In the genomic region with DNA sequence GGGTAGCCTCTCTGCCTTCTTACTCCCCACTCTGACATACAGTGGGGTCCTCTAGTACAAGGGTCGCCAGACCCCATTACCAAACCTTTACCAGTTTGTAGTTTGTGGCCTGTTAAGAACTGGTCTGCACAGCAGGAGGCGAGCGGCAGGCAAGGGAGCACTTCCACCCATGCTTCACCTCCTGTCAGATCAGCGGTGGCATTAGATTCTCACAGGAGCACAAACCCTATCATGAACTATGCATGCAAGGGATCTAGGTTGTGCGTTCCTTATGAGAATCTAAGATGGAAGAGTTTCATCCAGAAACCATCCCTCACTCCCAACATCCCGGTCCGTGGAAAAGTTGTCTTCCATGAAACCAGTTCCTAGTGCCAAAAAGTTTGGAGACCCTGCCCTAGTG, we compare ENCODE assay signal across 19 cellular contexts.
DNase-seq lines count a peak whose midpoint lies in the region; ATAC-seq and TF ChIP-seq lines count a peak whose summit lies in the region.
"Had no signal": no experiment of that assay in that cellular context is flagged by ENCODE, and none has a peak within 500 bp of the region (broad histone marks: within the 10 kb centered on the region; RNA-seq: fewer than 3 reads in every experiment).

No MANE protein-coding gene starts in this region.

- H3K9me3 Mint-ChIP-seq in GM23338, result peaks cover 14% of the 10 kb centered on the region; the same call in 2 of the 3 replicates
- H3K9me3 Mint-ChIP-seq: CD8-positive, alpha-beta T cell had no signal

- H3K36me3 ChIP-seq in SK-N-SH (replicated peaks in 1 of 2; ENCODE audit: control insufficient read depth in 1 of 2, insufficient read depth in 2 of 2, low read length in 1 of 2), result peaks cover 9 to 12% of the 10 kb centered on the region in 2 experiments
- no peaks in the 10 kb centered on the region for H3K36me3 ChIP-seq in GM23338 (ENCODE audit: insufficient read depth)
- no peaks in the 10 kb centered on the region; the same call in 1 of the 2 replicates for H3K36me3 ChIP-seq in Panc1 (ENCODE audit: control insufficient read depth, insufficient read depth, low read length)
- H3K36me3 ChIP-seq: BLaER1 had no signal

- no peak for TF ChIP-seq RAD21 in SK-N-SH (IDR thresholded peaks at IDR 0.05; ENCODE audit: low read length)

- BruUV-seq in Panc1 (replicated peaks; lab: Mats Ljungman, UMichigan), result no TSS peak

- CTCF ChIA-PET in SK-N-SH (lab: Yijun Ruan, JAX), result no interaction called here
- CTCF ChIA-PET in Panc1 (lab: Charles Lee), result no interaction called here

- peak overlapping the region; percentile 36; the same call in 1 of the 2 replicates for H3K27ac Mint-ChIP-seq in GM23338
- H3K27ac Mint-ChIP-seq: B cell; CD4-positive, CD25-positive, alpha-beta regulatory T cell; CD8-positive, alpha-beta T cell; HFFc6 had no signal

- H4K20me1 ChIP-seq in SK-N-SH (ENCODE audit: insufficient read depth), result no peaks in the 10 kb centered on the region; the same call in 1 of the 2 replicates
- no peaks in the 10 kb centered on the region for H4K20me1 ChIP-seq in GM23338 (replicated peaks; ENCODE audit: insufficient read depth)
- H4K20me1 ChIP-seq: BLaER1 had no signal

- H3K4me2 ChIP-seq in SK-N-SH (no peak overlapping the region), GM23338 (no peak overlapping the region)
- H3K4me2 ChIP-seq: BLaER1 had no signal

- TF ChIP-seq CTCF in SK-N-SH (IDR thresholded peaks at IDR 0.05), result no peak
- TF ChIP-seq CTCF in GM23338 (conservative IDR thresholded peaks at IDR 0.05; ENCODE audit: low read depth in 2 of 2), result no peak
- TF ChIP-seq CTCF in Panc1 (IDR thresholded peaks at IDR 0.05), result no peak
- TF ChIP-seq CTCF in lower leg skin (IDR thresholded peaks at IDR 0.05), result no peak

- no peaks in the 10 kb centered on the region for H3K4me1 Mint-ChIP-seq in GM23338
- H3K4me1 Mint-ChIP-seq: B cell; CD4-positive, CD25-positive, alpha-beta regulatory T cell had no signal

- peaks cover 0 to 11% of the 10 kb centered on the region in 2 experiments; a peak in 2 of 4 replicates for H3K4me1 ChIP-seq in SK-N-SH (ENCODE audit: control insufficient read depth in 1 of 2, insufficient read depth in 2 of 2, low read depth in 1 of 2, low read length in 1 of 2)
- H3K4me1 ChIP-seq in GM23338 (ENCODE audit: insufficient read depth), result no peaks in the 10 kb centered on the region
- peaks cover 7% of the 10 kb centered on the region for H3K4me1 ChIP-seq in Panc1 (ENCODE audit: control insufficient read depth, insufficient read depth, low read length)
- H3K4me1 ChIP-seq: BLaER1 had no signal

- H3K27ac ChIP-seq in SK-N-SH (ENCODE audit: low read depth in 2 of 2, low read length in 1 of 2) (no peak overlapping the region), GM23338 (ENCODE audit: low read depth) (no peak overlapping the region), Panc1 (ENCODE audit: low read length) (peak overlapping the region; percentile 39; the same call in 1 of the 2 replicates)
- H3K27ac ChIP-seq: 22Rv1, BLaER1, C4-2B had no signal

- H3K36me3 Mint-ChIP-seq in GM23338 (ENCODE audit: low read depth), result peaks cover 5% of the 10 kb centered on the region; the same call in 2 of the 3 replicates
- H3K36me3 Mint-ChIP-seq: CD4-positive, CD25-positive, alpha-beta regulatory T cell; CD8-positive, alpha-beta T cell had no signal

- 43% methylated on average over 7 of the region's 7 CpGs for WGBS in SK-N-SH (ENCODE audit: low lambda C conversion rate)
- WGBS in lower leg skin, 2 donors, result 95 to 96% methylated on average over 7 of the region's 7 CpGs

- POLR2A ChIA-PET in SK-N-SH (lab: Yijun Ruan, JAX) (no interaction called here), Panc1 (lab: Charles Lee) (no interaction called here)

- H3K79me2 ChIP-seq in SK-N-SH (ENCODE audit: insufficient read depth) (no peaks in the 10 kb centered on the region), GM23338 (replicated peaks; ENCODE audit: insufficient read depth) (no peaks in the 10 kb centered on the region)

- H3F3A ChIP-seq in SK-N-SH (replicated peaks; ENCODE audit: insufficient read depth), result peaks cover 43% of the 10 kb centered on the region
- no peaks in the 10 kb centered on the region for H3F3A ChIP-seq in GM23338 (replicated peaks; ENCODE audit: low read depth)

- TF ChIP-seq POLR2A in lower leg skin (IDR thresholded peaks at IDR 0.05), result no peak

- in situ Hi-C loops in Panc1 (cut with HindIII; ENCODE audit: low pct_unique_long_range_greater_than_20kb, low sequenced_read_pairs), result no loop called here

- H3K9me2 ChIP-seq in SK-N-SH (no peaks in the 10 kb centered on the region), GM23338 (ENCODE audit: insufficient read depth) (0 out of 2 replicates have a peak, but pooled peaks cover 5% of the 10 kb centered on the region)

- intact Hi-C loops in Panc1 (cut with micrococcal nuclease; ENCODE audit: unreplicated experiment) (no loop called here), lower leg skin (cut with DNase I; ENCODE audit: low total_unique reads) (loop anchor here (10.0 kb wide), 1 partner anchor 244 kb away; no protein-coding TSS in a partner anchor)

- H3K27me3 ChIP-seq in SK-N-SH (ENCODE audit: insufficient read depth), result no peaks in the 10 kb centered on the region
- no peaks in the 10 kb centered on the region for H3K27me3 ChIP-seq in GM23338 (ENCODE audit: insufficient read depth)
- no peaks in the 10 kb centered on the region for H3K27me3 ChIP-seq in Panc1 (ENCODE audit: control insufficient read depth, insufficient read depth, low read length)
- H3K27me3 ChIP-seq: BLaER1 had no signal

- peak; percentile 8 for ATAC-seq in SK-N-SH treated with all-trans-retinoic acid at 6 μM for 48 hours
- ATAC-seq in GM23338, result no peak
- no peak for ATAC-seq in Panc1
- no peak for ATAC-seq in GM21526 (IDR thresholded peaks at IDR 0.05; ENCODE audit: low FRiP score, unreplicated experiment)
- ATAC-seq: CD8-positive, alpha-beta T cell; GM12878 had no signal

- DNase-seq in SK-N-SH (no peak), GM23338 (ENCODE audit: low spot score) (no peak), Panc1 (ENCODE audit: low read depth, low spot score) (no peak), lower leg skin (ENCODE audit: low spot score in 2 of 2) (no peak)
- DNase-seq: CD4-positive, CD25-positive, alpha-beta regulatory T cell; CD8-positive, alpha-beta T cell; DMS 273 treated with DMSO at 0.1 percent for 48 hours; DMS79; EL; GDM1; H7; HFFc6 had no signal

- H3K4me3 ChIP-seq in SK-N-SH (ENCODE audit: low read depth in 2 of 2, low read length in 1 of 2), result no peak overlapping the region
- H3K4me3 ChIP-seq in GM23338, result no peak overlapping the region
- H3K4me3 ChIP-seq in Panc1 (ENCODE audit: low read depth in 2 of 2, low read length in 2 of 2), result no peak overlapping the region
- no peak overlapping the region for H3K4me3 ChIP-seq in lower leg skin (ENCODE audit: low read depth, poor library complexity, severe bottlenecking)
- H3K4me3 ChIP-seq: BLaER1, GM12878 had no signal

- no peaks in the 10 kb centered on the region for H3K27me3 Mint-ChIP-seq in GM23338 (ENCODE audit: insufficient read depth, low read depth, poor library complexity)

- no peak for TF ChIP-seq EP300 in SK-N-SH (IDR thresholded peaks at IDR 0.05; ENCODE audit: borderline replicate concordance in 1 of 2, low read depth in 1 of 2, low read length in 1 of 2)

- no peaks in the 10 kb centered on the region for H3K9me3 ChIP-seq in SK-N-SH
- no peaks in the 10 kb centered on the region for H3K9me3 ChIP-seq in Panc1 (ENCODE audit: control insufficient read depth, insufficient read depth, low read depth, low read length)
- H3K9me3 ChIP-seq: BLaER1 had no signal

- no peak overlapping the region for H3K4me3 Mint-ChIP-seq in GM23338
- H3K4me3 Mint-ChIP-seq: B cell; CD4-positive, CD25-positive, alpha-beta regulatory T cell; CD8-positive, alpha-beta T cell; HFFc6 had no signal

- H2AFZ ChIP-seq in SK-N-SH (ENCODE audit: low read depth) (no peak overlapping the region), GM23338 (no peak overlapping the region)

- no peak overlapping the region for H3K9ac ChIP-seq in SK-N-SH
- H3K9ac ChIP-seq: BLaER1 had no signal

TF ChIP-seq in SK-N-SH treated with all-trans-retinoic acid at 6 μM for 48 hours, 23 proteins besides CTCF, POLR2A, EP300 and RAD21:
- TF ChIP-seq RARB (CRISPR knock-in tag; IDR thresholded peaks at IDR 0.05), result no peak
- no peak for TF ChIP-seq ARNTL (CRISPR knock-in tag; IDR thresholded peaks at IDR 0.05; ENCODE audit: borderline replicate concordance, low read depth)
- TF ChIP-seq BACH2 (CRISPR knock-in tag; IDR thresholded peaks at IDR 0.05; ENCODE audit: borderline replicate concordance), result no peak
TF ChIP-seq in SK-N-SH treated with all-trans-retinoic acid at 6 μM for 48 hours: peak in this region for 0.

TF ChIP-seq in SK-N-SH, 30 proteins besides CTCF, POLR2A, EP300 and RAD21 (continues in another document):
- TF ChIP-seq TAF1 (IDR thresholded peaks at IDR 0.05; ENCODE audit: borderline replicate concordance, low read depth, low read length), result no peak
- no peak for TF ChIP-seq SMC3 (IDR thresholded peaks at IDR 0.05; ENCODE audit: low read depth, low read length)
- TF ChIP-seq, protein P1, sequence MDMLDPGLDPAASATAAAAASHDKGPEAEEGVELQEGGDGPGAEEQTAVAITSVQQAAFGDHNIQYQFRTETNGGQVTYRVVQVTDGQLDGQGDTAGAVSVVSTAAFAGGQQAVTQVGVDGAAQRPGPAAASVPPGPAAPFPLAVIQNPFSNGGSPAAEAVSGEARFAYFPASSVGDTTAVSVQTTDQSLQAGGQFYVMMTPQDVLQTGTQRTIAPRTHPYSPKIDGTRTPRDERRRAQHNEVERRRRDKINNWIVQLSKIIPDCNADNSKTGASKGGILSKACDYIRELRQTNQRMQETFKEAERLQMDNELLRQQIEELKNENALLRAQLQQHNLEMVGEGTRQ (IDR thresholded peaks at IDR 0.05; ENCODE audit: borderline replicate concordance, low read depth, low read length), result no peak
